ENCODE assay signal across 32 cellular contexts in genomic region chr1:168057355-168057754, GRCh38.
DNase-seq lines count a peak whose midpoint lies in the region; ATAC-seq, FAIRE-seq and TF ChIP-seq lines count a peak whose summit lies in the region.
"Had no signal": no experiment of that assay in that cellular context is flagged by ENCODE, and none has a peak within 500 bp of the region (broad histone marks: within the 10 kb centered on the region; RNA-seq: fewer than 3 reads in every experiment).

No MANE protein-coding gene starts in this region.

- H3K27me3 ChIP-seq in HepG2 (ENCODE audit: control insufficient read depth in 1 of 2, insufficient read depth in 2 of 2, low read length in 2 of 2) (no peaks in the 10 kb centered on the region), right lobe of liver (no peaks in the 10 kb centered on the region), K562 (ENCODE audit: control insufficient read depth in 2 of 2, insufficient read depth in 2 of 2, low read length in 2 of 2) (no peaks in the 10 kb centered on the region), osteoblast (ENCODE audit: insufficient read depth, low read length) (no peaks in the 10 kb centered on the region), lower lobe of right lung (ENCODE audit: low read depth) (no peaks in the 10 kb centered on the region)
- H3K27me3 ChIP-seq: BE2C; BLaER1; BLaER1 treated with 17β-estradiol and CSF1 and Interleukin-3, amounts not matched to agents 10 nM and 100 nM had no signal

- H4K20me1 ChIP-seq in HepG2 (ENCODE audit: insufficient read depth, low read length) (no peaks in the 10 kb centered on the region), K562 (replicated peaks; ENCODE audit: control insufficient read depth, insufficient read depth, low read length) (no peaks in the 10 kb centered on the region), osteoblast (ENCODE audit: insufficient read depth, low read length) (peaks cover 3% of the 10 kb centered on the region)
- H4K20me1 ChIP-seq: BLaER1 had no signal

- H3K9me1 ChIP-seq in K562 (ENCODE audit: control insufficient read depth, insufficient read depth, low read length): no peaks in the 10 kb centered on the region

- H3K4me3 ChIP-seq in HepG2 (replicated peaks in 1 of 3; ENCODE audit: insufficient read depth in 1 of 3, low read depth in 2 of 3, low read length in 3 of 3) (no peak overlapping the region), right lobe of liver (no peak overlapping the region), A549 (no peak overlapping the region), K562 (no peak overlapping the region), osteoblast (ENCODE audit: insufficient read depth, low read length) (no peak overlapping the region), lower lobe of right lung (no peak overlapping the region)
- H3K4me3 ChIP-seq: BLaER1; BLaER1 treated with 17β-estradiol and CSF1 and Interleukin-3, amounts not matched to agents 10 nM and 100 nM had no signal

- H3K9me3 ChIP-seq in HepG2 (ENCODE audit: low read length): no peaks in the 10 kb centered on the region
- H3K9me3 ChIP-seq in right lobe of liver: no peaks in the 10 kb centered on the region
- H3K9me3 ChIP-seq in A549: no peaks in the 10 kb centered on the region
- H3K9me3 ChIP-seq in K562 (replicated peaks; ENCODE audit: control insufficient read depth, insufficient read depth, low read depth, low read length): no peaks in the 10 kb centered on the region
- H3K9me3 ChIP-seq in osteoblast (ENCODE audit: low read depth, low read length): no peaks in the 10 kb centered on the region
- no peaks in the 10 kb centered on the region for H3K9me3 ChIP-seq in lower lobe of right lung
- H3K9me3 ChIP-seq: BE2C; BLaER1; BLaER1 treated with 17β-estradiol and CSF1 and Interleukin-3, amounts not matched to agents 10 nM and 100 nM; Caco-2 had no signal

- BruUV-seq in HepG2 (replicated peaks; lab: Mats Ljungman, UMichigan): no TSS peak
- BruUV-seq in K562 (replicated peaks; lab: Mats Ljungman, UMichigan): no TSS peak

- 96% methylated on average over 1 of the region's 1 CpG for WGBS in HepG2 (ENCODE audit: low lambda C conversion rate)
- 90% methylated on average over 1 of the region's 1 CpG for WGBS in right lobe of liver (ENCODE audit: insufficient coverage, low coverage, low lambda C conversion rate, missing lambda C conversion rate)
- 90% methylated on average over 1 of the region's 1 CpG for WGBS in A549 (ENCODE audit: missing lambda C conversion rate)
- 95% methylated on average over 1 of the region's 1 CpG for WGBS in K562 (ENCODE audit: insufficient coverage, low coverage, missing lambda C conversion rate)

- H3K4me2 ChIP-seq in HepG2 (ENCODE audit: low read depth, low read length) (no peak overlapping the region), A549 (no peak overlapping the region), K562 (ENCODE audit: insufficient read depth, low read length) (no peak overlapping the region), osteoblast (ENCODE audit: insufficient read depth, low read length) (no peak overlapping the region)
- H3K4me2 ChIP-seq: BLaER1; BLaER1 treated with 17β-estradiol and CSF1 and Interleukin-3, amounts not matched to agents 10 nM and 100 nM had no signal

- H3K27ac ChIP-seq in HepG2 (ENCODE audit: extremely low read length, insufficient read depth, low read length): no peak overlapping the region
- no peak overlapping the region for H3K27ac ChIP-seq in right lobe of liver
- H3K27ac ChIP-seq in A549: no peak overlapping the region
- H3K27ac ChIP-seq in K562 (ENCODE audit: extremely low read depth, low read depth, low read length): no peak overlapping the region
- H3K27ac ChIP-seq in osteoblast (ENCODE audit: low read depth, low read length): peak overlapping the region; percentile 22
- H3K27ac ChIP-seq in lower lobe of right lung: no peak overlapping the region
- H3K27ac ChIP-seq: 22Rv1; BLaER1; BLaER1 treated with 17β-estradiol and CSF1 and Interleukin-3, amounts not matched to agents 10 nM and 100 nM; C4-2B had no signal

- H2AFZ ChIP-seq in HepG2 (ENCODE audit: low read length): no peak overlapping the region
- no peak overlapping the region for H2AFZ ChIP-seq in K562 (ENCODE audit: low read depth, low read length)
- no peak overlapping the region for H2AFZ ChIP-seq in osteoblast (ENCODE audit: low read length)

- TF ChIP-seq EP300 in HepG2 (IDR thresholded peaks at IDR 0.05; ENCODE audit: low read depth in 2 of 2, low read length in 2 of 2) (no peak), HepG2 (CRISPR knock-in tag; IDR thresholded peaks at IDR 0.05; ENCODE audit: borderline replicate concordance) (no peak), A549 (IDR thresholded peaks at IDR 0.05) (no peak), K562 (IDR thresholded peaks at IDR 0.05; ENCODE audit: low read length) (no peak)

- DNase-seq in HepG2 (ENCODE audit: low spot score) (no peak), right lobe of liver (no peak), A549 (ENCODE audit: low read depth in 1 of 2, low spot score in 1 of 2) (no peak), K562 (ENCODE audit: extremely low read depth in 1 of 4, low spot score in 3 of 4) (no peak), osteoblast (ENCODE audit: insufficient read length, low spot score, missing footprints) (no peak), kidney glomerular epithelial cell (lab: John Stamatoyannopoulos, UW) (no peak), lower lobe of right lung (no peak)
- DNase-seq: 8988T; ACHN; AML-193; BE2C; C1 segment of cervical spinal cord; Caco-2; Calu3; CD4-positive, alpha-beta memory T cell; CD4-positive, alpha-beta T cell; CD4-positive, CD25-positive, alpha-beta regulatory T cell; CD8-positive, alpha-beta memory T cell; CD8-positive, alpha-beta T cell; COR-L47; DMS 273 treated with DMSO at 0.1 percent for 48 hours; DMS153; DMS53; DMS79; DMS79 treated with DMSO at 0.1 percent for 48 hours; DND-41 had no signal

- H3K36me3 ChIP-seq in HepG2 (replicated peaks in 1 of 2; ENCODE audit: control insufficient read depth in 1 of 2, insufficient read depth in 2 of 2, low read length in 2 of 2) (peaks cover 2 to 22% of the 10 kb centered on the region in 2 experiments), right lobe of liver (peaks cover 0 to 6% (median 4%) of the 10 kb centered on the region in 4 donors), K562 (ENCODE audit: control insufficient read depth, insufficient read depth, low read length) (peaks cover 57% of the 10 kb centered on the region), osteoblast (ENCODE audit: insufficient read depth, low read length) (peaks cover 3% of the 10 kb centered on the region), lower lobe of right lung (peaks cover 23% of the 10 kb centered on the region)
- H3K36me3 ChIP-seq: BE2C had no signal

- FAIRE-seq in HepG2 (lab: Jason Lieb, UNC) (no peak), A549 (lab: Jason Lieb, UNC) (no peak), K562 (lab: Jason Lieb, UNC) (no peak)
- FAIRE-seq: A204.1 had no signal

- no peaks in the 10 kb centered on the region for H3K79me2 ChIP-seq in HepG2 (ENCODE audit: insufficient read depth, low read length)
- H3K79me2 ChIP-seq in K562 (ENCODE audit: control insufficient read depth, insufficient read depth, low read length): no peaks in the 10 kb centered on the region; the same call in 2 of the 3 replicates
- no peaks in the 10 kb centered on the region for H3K79me2 ChIP-seq in osteoblast (ENCODE audit: insufficient read depth, low read length)

- ATAC-seq in HepG2 (no peak), right lobe of liver (no peak), A549 (no peak), K562 (no peak), GM21737 (IDR thresholded peaks at IDR 0.05; ENCODE audit: unreplicated experiment) (no peak), lower lobe of right lung (no peak)
- ATAC-seq: CD8-positive, alpha-beta T cell had no signal

- no peak for TF ChIP-seq POLR2A in HepG2 (IDR thresholded peaks at IDR 0.05; ENCODE audit: insufficient read depth in 1 of 2, low read depth in 2 of 2, low read length in 2 of 2)
- TF ChIP-seq POLR2A in right lobe of liver (IDR thresholded peaks at IDR 0.05): no peak
- no peak for TF ChIP-seq POLR2A in A549 (IDR thresholded peaks at IDR 0.05; ENCODE audit: low read length)
- no peak for TF ChIP-seq POLR2A in K562 (conservative IDR thresholded peaks at IDR 0.05)

- intact Hi-C loops in HepG2 (cut with micrococcal nuclease; ENCODE audit: unreplicated experiment) (no loop called here), right lobe of liver (cut with DNase I) (no loop called here), K562 (cut with micrococcal nuclease) (no loop called here), lower lobe of right lung (cut with DNase I) (no loop called here)

- POLR2A ChIA-PET in HepG2 (lab: Yijun Ruan, JAX) (no interaction called here), A549 (lab: Yijun Ruan, JAX) (no interaction called here), K562 (lab: Yijun Ruan, JAX) (no interaction called here)

- peaks cover 11% of the 10 kb centered on the region; the same call in 1 of the 2 replicates for H3K4me1 ChIP-seq in HepG2 (ENCODE audit: insufficient read depth, low read length)
- H3K4me1 ChIP-seq in right lobe of liver: peaks cover 0 to 2% (median 0%) of the 10 kb centered on the region in 4 donors
- H3K4me1 ChIP-seq in A549: no peaks in the 10 kb centered on the region
- H3K4me1 ChIP-seq in K562 (replicated peaks in 1 of 2; ENCODE audit: control insufficient read depth in 2 of 2, insufficient read depth in 2 of 2, low read length in 2 of 2): no peaks in the 10 kb centered on the region
- H3K4me1 ChIP-seq in osteoblast (ENCODE audit: insufficient read depth, low read length): peaks cover 4% of the 10 kb centered on the region
- no peaks in the 10 kb centered on the region for H3K4me1 ChIP-seq in lower lobe of right lung
- H3K4me1 ChIP-seq: BE2C had no signal

- TF ChIP-seq RAD21 in HepG2 (CRISPR knock-in tag; IDR thresholded peaks at IDR 0.05): no peak
- no peak for TF ChIP-seq RAD21 in A549 (conservative IDR thresholded peaks at IDR 0.05 in 1 of 2, IDR thresholded peaks at IDR 0.05 in 1 of 2)
- TF ChIP-seq RAD21 in K562 (CRISPR knock-in tag; conservative IDR thresholded peaks at IDR 0.05 in 1 of 2, IDR thresholded peaks at IDR 0.05 in 1 of 2): no peak

- CTCF ChIA-PET in HepG2 (lab: Yijun Ruan, JAX; ENCODE audit: low intra/inter-chr PET ratio, low total read pairs) (no interaction called here), A549 (lab: Yijun Ruan, JAX) (no interaction called here), K562 (lab: Yijun Ruan, JAX; ENCODE audit: low intra/inter-chr PET ratio) (no interaction called here)

- H3K9ac ChIP-seq in HepG2 (ENCODE audit: insufficient read depth, low read depth, low read length) (no peak overlapping the region), K562 (ENCODE audit: insufficient read depth in 1 of 2, low read depth in 2 of 2, low read length in 2 of 2) (no peak overlapping the region)
- H3K9ac ChIP-seq: BLaER1; BLaER1 treated with 17β-estradiol and CSF1 and Interleukin-3, amounts not matched to agents 10 nM and 100 nM had no signal

- in situ Hi-C loops in HepG2 (cut with HindIII; ENCODE audit: extremely low pct_ligation_motif_present, low pct_unique_long_range_greater_than_20kb) (no loop called here), K562 (cut with MboI) (no loop called here)

- no peak for TF ChIP-seq CTCF in HepG2 (CRISPR knock-in tag; IDR thresholded peaks at IDR 0.05)
- TF ChIP-seq CTCF in right lobe of liver (IDR thresholded peaks at IDR 0.05): no peak
- no peak for TF ChIP-seq CTCF in A549 (IDR thresholded peaks at IDR 0.05)
- no peak for TF ChIP-seq CTCF in K562 (IDR thresholded peaks at IDR 0.05 in 2 of 3, conservative IDR thresholded peaks at IDR 0.05 in 1 of 3; ENCODE audit: insufficient read depth in 2 of 3, low read depth in 1 of 3, low read length in 3 of 3)
- no peak for TF ChIP-seq CTCF in osteoblast (IDR thresholded peaks at IDR 0.05; ENCODE audit: extremely low read depth, low read depth, low read length)
- TF ChIP-seq CTCF in lower lobe of right lung (IDR thresholded peaks at IDR 0.05): no peak

Comparison
In these comparisons a context has a peak if more than half of its experiments do, and no peak if none do; other contexts are left out.
1. Of the 241 proteins assayed by ChIP-seq in both HepG2 and K562: peak only in HepG2: MAFF; only in K562: MAFG; in both: none; in neither: 238; mixed calls (peak in some experiments, not most) for 1.